21 cellular contexts compared by ENCODE assay signal in genomic region chr12:106044773-106045172, GRCh38.
A peak's percentile ranks its signal among the peaks of the same experiment; 100 is the strongest.
DNase-seq lines count a peak whose midpoint lies in the region; ATAC-seq and TF ChIP-seq lines count a peak whose summit lies in the region.
"Had no signal": no experiment of that assay in that cellular context is flagged by ENCODE, and none has a peak within 500 bp of the region (broad histone marks: within the 10 kb centered on the region; RNA-seq: fewer than 3 reads in every experiment).

No MANE protein-coding gene starts in this region.

- H4K91ac ChIP-seq in trophoblast cell (ENCODE audit: low read depth, low read length) = no peak overlapping the region

- H3K4me3 ChIP-seq in fibroblast of lung (replicated peaks in 1 of 4; ENCODE audit: control extremely low read depth in 1 of 4, insufficient read depth in 1 of 4, low read depth in 3 of 4, low read length in 4 of 4) (no peak overlapping the region), trophoblast cell (ENCODE audit: low read depth, low read length) (no peak overlapping the region)
- H3K4me3 ChIP-seq: left lung, right lobe of liver had no signal

- H3K27me3 ChIP-seq in fibroblast of lung (ENCODE audit: control insufficient read depth, insufficient read depth, low read length) (no peaks in the 10 kb centered on the region), trophoblast cell (ENCODE audit: insufficient read depth, low read length) (no peaks in the 10 kb centered on the region)
- H3K27me3 ChIP-seq: foreskin keratinocyte, left lung, right lobe of liver had no signal

- H3K4ac ChIP-seq in trophoblast cell (ENCODE audit: low read depth, low read length) = no peak overlapping the region

- H4K12ac ChIP-seq in trophoblast cell (ENCODE audit: low read depth, low read length) = no peak overlapping the region

- H3K36me3 ChIP-seq in fibroblast of lung (ENCODE audit: control insufficient read depth, insufficient read depth, low read length) (no peaks in the 10 kb centered on the region), trophoblast cell (ENCODE audit: control insufficient read depth in 1 of 2, insufficient read depth in 2 of 2, low read length in 2 of 2) (no peaks in the 10 kb centered on the region)
- H3K36me3 ChIP-seq: left lung, right lobe of liver had no signal

- no peak overlapping the region for H4K8ac ChIP-seq in trophoblast cell (ENCODE audit: low read depth, low read length)

- H3K79me2 ChIP-seq in fibroblast of lung (ENCODE audit: control insufficient read depth, insufficient read depth, low read length) (no peaks in the 10 kb centered on the region), trophoblast cell (ENCODE audit: control insufficient read depth, insufficient read depth, low read length, poor library complexity) (no peaks in the 10 kb centered on the region)

- H3K9me3 ChIP-seq in fibroblast of lung (ENCODE audit: control insufficient read depth, insufficient read depth, low read depth, low read length) (no peaks in the 10 kb centered on the region), trophoblast cell (ENCODE audit: insufficient read depth, low read depth, low read length) (no peaks in the 10 kb centered on the region)
- H3K9me3 ChIP-seq: left lung, right lobe of liver had no signal

- H3K27ac ChIP-seq in fibroblast of lung (ENCODE audit: insufficient read depth, low read length) (no peak overlapping the region), trophoblast cell (ENCODE audit: low read depth, low read length) (no peak overlapping the region)
- H3K27ac ChIP-seq: foreskin keratinocyte, left lung, right lobe of liver had no signal

- H3K79me1 ChIP-seq in trophoblast cell (ENCODE audit: low read length) = peaks cover 15% of the 10 kb centered on the region

- DNase-seq in ELR (ENCODE audit: low read depth) = peak; percentile 45
- DNase-seq in RPMI7951 (ENCODE audit: low read depth) = peak; percentile 91
- DNase-seq in fibroblast of lung (ENCODE audit: low read depth in 2 of 2) = peak; percentile 4 to 76
- DNase-seq in trophoblast cell = peak; percentile 13 to 71
- DNase-seq in activated CD4-positive, CD25-positive, alpha-beta regulatory T cell treated with anti-CD3 and anti-CD28 coated beads, Interleukin-2, amount 50 U/mL, for 72 hours = no peak
- DNase-seq in ecto neural progenitor cell (ENCODE audit: low spot score) = no peak
- DNase-seq: activated CD4-positive, alpha-beta T cell treated with anti-CD3 and anti-CD28 coated beads, Interleukin-2, amount 10 ng/mL, durations not matched to agents 24 days and 14 days; activated naive CD4-positive, alpha-beta T cell; AML-193; aorta; Calu3; foreskin keratinocyte; Kasumi-1; left lung; NCI-H1417 treated with DMSO at 0.1 percent for 48 hours; NCI-H2171 treated with DMSO at 0.1 percent for 48 hours; NCI-H748 treated with DMSO at 0.1 percent for 48 hours; occipital lobe; right lobe of liver; stimulated activated CD4-positive, alpha-beta T cell treated with anti-CD3 and anti-CD28 coated beads, Interleukin-2, amount 100 ng/mL, for 48 hours had no signal

- no peak overlapping the region for H2AK5ac ChIP-seq in trophoblast cell (ENCODE audit: low read length)

- no peaks in the 10 kb centered on the region for H4K20me1 ChIP-seq in fibroblast of lung (ENCODE audit: control insufficient read depth, extremely low read depth, insufficient read depth, low read length)

- H2AFZ ChIP-seq in fibroblast of lung (ENCODE audit: low read length) (no peak overlapping the region), trophoblast cell (ENCODE audit: insufficient read depth, low read length, poor library complexity) (no peak overlapping the region)

- no peak overlapping the region for H2BK12ac ChIP-seq in trophoblast cell (ENCODE audit: low read length)

- WGBS in trophoblast cell (ENCODE audit: extremely low coverage, insufficient coverage, insufficient read length) = no CpG with 5 or more reads among the region's 2 CpGs

- no peak overlapping the region for H2BK5ac ChIP-seq in trophoblast cell (ENCODE audit: low read depth, low read length, poor library complexity)

- H3K4me2 ChIP-seq in fibroblast of lung (ENCODE audit: extremely low read depth, insufficient read depth, low read length) = no peak overlapping the region
- no peak overlapping the region for H3K4me2 ChIP-seq in trophoblast cell (ENCODE audit: low read length)

- H3K14ac ChIP-seq in trophoblast cell (ENCODE audit: low read length) = no peak overlapping the region

- no peak overlapping the region for H3K18ac ChIP-seq in trophoblast cell (ENCODE audit: low read length)

- H3K23ac ChIP-seq in trophoblast cell (ENCODE audit: low read length) = no peak overlapping the region

- no peak overlapping the region for H2BK120ac ChIP-seq in trophoblast cell (ENCODE audit: insufficient read depth, low read length, poor library complexity)

- TF ChIP-seq CTCF in fibroblast of lung (conservative IDR thresholded peaks at IDR 0.05 in 1 of 2, IDR thresholded peaks at IDR 0.05 in 1 of 2; ENCODE audit: low read depth in 1 of 2, low read length in 2 of 2) = no peak

- H3K4me1 ChIP-seq in fibroblast of lung (ENCODE audit: control insufficient read depth, extremely low read depth, insufficient read depth, low read length) = no peaks in the 10 kb centered on the region
- peaks cover 3 to 11% of the 10 kb centered on the region in 2 experiments for H3K4me1 ChIP-seq in trophoblast cell (ENCODE audit: control insufficient read depth in 1 of 2, insufficient read depth in 2 of 2, low read length in 2 of 2)
- H3K4me1 ChIP-seq: foreskin keratinocyte, left lung, right lobe of liver had no signal

- ATAC-seq in HG03520 (IDR thresholded peaks at IDR 0.05; ENCODE audit: unreplicated experiment) = no peak
- ATAC-seq: foreskin keratinocyte, left lung, right lobe of liver had no signal

- H3K9ac ChIP-seq in fibroblast of lung (ENCODE audit: insufficient read depth, low read length) = no peak overlapping the region
- H3K9ac ChIP-seq in trophoblast cell (ENCODE audit: low read length) = no peak overlapping the region

Comparison
In these comparisons a context has a peak if more than half of its experiments do, and no peak if none do; other contexts are left out.
1. DNase-seq: peak in ELR (single experiment), RPMI7951 (single experiment), fibroblast of lung (2 of 2) and trophoblast cell (2 of 2); none in activated CD4-positive, CD25-positive, alpha-beta regulatory T cell treated with anti-CD3 and anti-CD28 coated beads, Interleukin-2, amount 50 U/mL, for 72 hours (single experiment) and ecto neural progenitor cell (single experiment).